Comparison of ENCODE assay signal across 8 cellular contexts in the genomic region with DNA sequence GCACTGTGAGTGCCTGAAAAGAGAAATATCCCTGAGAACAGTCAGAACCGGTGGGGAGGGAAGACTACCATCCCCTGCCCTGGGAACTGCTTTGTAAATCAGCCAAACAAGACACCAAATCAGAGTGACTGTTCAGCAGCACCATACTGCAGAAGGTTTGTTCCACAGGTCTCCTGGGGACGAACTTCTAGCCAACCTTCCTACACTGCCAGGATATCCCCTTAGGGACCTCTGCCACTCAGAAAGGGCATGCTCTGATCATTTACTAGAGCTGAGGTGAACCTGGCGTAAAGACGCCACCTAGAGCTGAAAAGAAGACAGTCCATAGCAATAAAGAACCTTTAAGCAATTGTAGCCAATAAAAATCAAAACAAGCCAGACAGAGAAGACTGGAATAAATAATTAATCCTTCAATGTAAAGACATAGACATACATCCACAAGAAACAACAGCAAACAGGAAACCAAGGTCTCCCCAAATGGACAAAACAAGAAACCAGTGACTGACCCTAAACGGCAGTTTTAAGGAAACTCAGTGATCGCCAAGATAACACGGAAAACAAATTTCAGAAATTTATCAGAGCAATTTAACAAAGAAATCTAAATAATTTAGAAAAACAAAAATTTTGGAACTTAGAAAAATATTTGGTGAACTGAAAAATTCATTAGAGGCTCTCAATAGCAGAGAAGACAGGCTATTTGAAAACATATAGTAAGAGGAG.
A peak's percentile ranks its signal among the peaks of the same experiment; 100 is the strongest.
DNase-seq lines count a peak whose midpoint lies in the region; ATAC-seq and TF ChIP-seq lines count a peak whose summit lies in the region.

No MANE protein-coding gene starts in this region.

- peak; percentile 75 for TF ChIP-seq CTCF in fibroblast of mammary gland (conservative IDR thresholded peaks at IDR 0.05; ENCODE audit: control insufficient read depth, insufficient read depth, low read depth, low read length)
- TF ChIP-seq CTCF in progenitor cell of endocrine pancreas (IDR thresholded peaks at IDR 0.05; ENCODE audit: unreplicated experiment): peak; percentile 67

- H3K4me3 Mint-ChIP-seq in progenitor cell of endocrine pancreas (ENCODE audit: low read depth): no peak overlapping the region

- DNase-seq in COLO668 (lab: John Stamatoyannopoulos, UW; ENCODE audit: unreplicated experiment) (peak; percentile 24), NOMO-1 treated with DMSO at 0.1 percent for 48 hours (lab: John Stamatoyannopoulos, UW; ENCODE audit: unreplicated experiment) (peak; percentile 69), fibroblast of mammary gland (ENCODE audit: low read depth) (peak; percentile 66), progenitor cell of endocrine pancreas (ENCODE audit: low spot score, unreplicated experiment) (no peak), DMS79 treated with DMSO at 0.1 percent for 48 hours (lab: John Stamatoyannopoulos, UW) (no peak)
- DNase-seq in activated CD8-positive, alpha-beta memory T cell treated with anti-CD3 and anti-CD28 coated beads, Interleukin-2, amount 50 U/mL, for 48 hours: peak; percentile 65

- no peaks in the 10 kb centered on the region for H3K36me3 Mint-ChIP-seq in progenitor cell of endocrine pancreas (ENCODE audit: insufficient read depth)

- H3K4me1 Mint-ChIP-seq in progenitor cell of endocrine pancreas (ENCODE audit: low read depth): peaks cover 5% of the 10 kb centered on the region

- ATAC-seq in GM19452 (IDR thresholded peaks at IDR 0.05; ENCODE audit: unreplicated experiment) (peak; percentile 79), HG03469 (IDR thresholded peaks at IDR 0.05; ENCODE audit: unreplicated experiment) (peak; percentile 78)

- H3K27ac Mint-ChIP-seq in progenitor cell of endocrine pancreas: no peak overlapping the region

- peaks cover 10% of the 10 kb centered on the region for H3K9me3 Mint-ChIP-seq in progenitor cell of endocrine pancreas (ENCODE audit: low read depth)

- no peak overlapping the region for H3K4me3 ChIP-seq in fibroblast of mammary gland (ENCODE audit: control insufficient read depth, low read depth, low read length)

- H3K27me3 Mint-ChIP-seq in progenitor cell of endocrine pancreas: no peaks in the 10 kb centered on the region

Comparison
In these comparisons a context has a peak if more than half of its experiments do, and no peak if none do; other contexts are left out.
1. DNase-seq: peak in COLO668 (single experiment), NOMO-1 treated with DMSO at 0.1 percent for 48 hours (single experiment), activated CD8-positive, alpha-beta memory T cell treated with anti-CD3 and anti-CD28 coated beads, Interleukin-2, amount 50 U/mL, for 48 hours (single experiment) and fibroblast of mammary gland (single experiment); none in progenitor cell of endocrine pancreas (single experiment) and DMS79 treated with DMSO at 0.1 percent for 48 hours (single experiment).